In genomic region chr1:26034504-26035202, GRCh38 we compare ENCODE assay signal across 8 cellular contexts. TPM values are rescaled to one million over a fixed set of nuclear protein-coding genes. Genes with fewer than 3 reads are reported as not detected.
DNase-seq lines count a peak whose midpoint lies in the region; ATAC-seq and TF ChIP-seq lines count a peak whose summit lies in the region.

No MANE protein-coding gene starts in this region.

- peak overlapping the region; percentile 94 for H3K4me3 Mint-ChIP-seq in mesothelial cell of epicardium

- intact Hi-C loops in body of pancreas (cut with DNase I) = no loop called here

- H3K27ac ChIP-seq in ACC112 (ENCODE audit: low read depth, low read length) (no peak overlapping the region), HUES48 (ENCODE audit: low read depth, low read length) (no peak overlapping the region), body of pancreas (peak overlapping the region; percentile 93 to 99 (median 96))

- H3K4me1 Mint-ChIP-seq in mesothelial cell of epicardium = peaks cover 18% of the 10 kb centered on the region

- WGBS in body of pancreas, 2 donors = 11 to 21% methylated on average over 11 to 15 of the region's 15 CpGs

- H3K9me3 Mint-ChIP-seq in mesothelial cell of epicardium = no peaks in the 10 kb centered on the region

- H3K4me3 ChIP-seq in ACC112 (ENCODE audit: low read depth, low read length) (peak overlapping the region; percentile 81), HUES48 (ENCODE audit: low read depth, low read length) (peak overlapping the region; percentile 77), body of pancreas (peak overlapping the region; percentile 19 to 25)

- no peak for TF ChIP-seq CTCF in body of pancreas (IDR thresholded peaks at IDR 0.05)
- no peak for TF ChIP-seq CTCF in mesothelial cell of epicardium (IDR thresholded peaks at IDR 0.05; ENCODE audit: unreplicated experiment)

- H3K36me3 ChIP-seq in ACC112 (ENCODE audit: insufficient read depth, low read length) (no peaks in the 10 kb centered on the region), HUES48 (ENCODE audit: control insufficient read depth, insufficient read depth, low read length) (no peaks in the 10 kb centered on the region), body of pancreas (replicated peaks in 1 of 2; ENCODE audit: insufficient read depth in 1 of 2, low read depth in 2 of 2) (no peaks in the 10 kb centered on the region)

- peak overlapping the region; percentile 50 for H3K27ac Mint-ChIP-seq in mesothelial cell of epicardium

- ATAC-seq in body of pancreas = no peak
- ATAC-seq in GM18867 (IDR thresholded peaks at IDR 0.05; ENCODE audit: unreplicated experiment) = no peak
- no peak for ATAC-seq in HG03139 (IDR thresholded peaks at IDR 0.05; ENCODE audit: unreplicated experiment)

- H3K27me3 Mint-ChIP-seq in mesothelial cell of epicardium (ENCODE audit: low read depth) = peaks cover 2% of the 10 kb centered on the region

- no peaks in the 10 kb centered on the region for H3K79me2 ChIP-seq in ACC112 (ENCODE audit: control insufficient read depth, insufficient read depth, low read length, unreplicated experiment)

- peak overlapping the region; percentile 97 for H2AFZ ChIP-seq in ACC112 (ENCODE audit: low read length, unreplicated experiment)

- DNase-seq in body of pancreas (peak in 1 of 4 donors; percentile 22), mesothelial cell of epicardium (ENCODE audit: low spot score in 2 of 2, unreplicated experiment in 2 of 2) (no peak), NCI-H2107 (lab: John Stamatoyannopoulos, UW) (no peak), NCI-H510A (lab: John Stamatoyannopoulos, UW) (no peak)

- H3K9me3 ChIP-seq in HUES48 (ENCODE audit: control insufficient read depth, insufficient read depth, low read length) (no peaks in the 10 kb centered on the region), body of pancreas (no peaks in the 10 kb centered on the region)

- TF ChIP-seq POLR2A in body of pancreas (IDR thresholded peaks at IDR 0.05) = no peak

- no peak overlapping the region for H3K9ac ChIP-seq in HUES48 (ENCODE audit: low read depth, low read length)

- H3K36me3 Mint-ChIP-seq in mesothelial cell of epicardium = no peaks in the 10 kb centered on the region

- H3K27me3 ChIP-seq in ACC112 (ENCODE audit: insufficient read depth, low read length) (no peaks in the 10 kb centered on the region), HUES48 (ENCODE audit: control insufficient read depth, insufficient read depth, low read length) (peaks cover 38% of the 10 kb centered on the region), body of pancreas (no peaks in the 10 kb centered on the region)

- H3K4me1 ChIP-seq in ACC112 (ENCODE audit: control insufficient read depth, insufficient read depth, low read length, unreplicated experiment) (peaks cover 9% of the 10 kb centered on the region), HUES48 (ENCODE audit: control insufficient read depth, insufficient read depth, low read length) (peaks cover 9% of the 10 kb centered on the region), body of pancreas (peaks cover 55% of the 10 kb centered on the region)

RNA-seq across cellular contexts. Expression of gene SLC30A2, which starts 11.3 kb away (rescaled TPM):
- total RNA-seq in body of pancreas = 10 to 100 TPM; 44.5 to 64.6 TPM
- total RNA-seq in mesothelial cell of epicardium = 9.2 to 10.7 TPM (median 10.3 TPM) in 3 replicates

RNA-seq across cellular contexts. Expression of gene EXTL1, which starts 13.1 kb away (rescaled TPM):
- not detected for total RNA-seq in body of pancreas
- 6.9 to 8.2 TPM (median 7.1 TPM) in 3 replicates for total RNA-seq in mesothelial cell of epicardium

RNA-seq across cellular contexts. Expression of gene TRIM63, which starts 32.8 kb away (rescaled TPM):
- total RNA-seq in body of pancreas = not detected
- total RNA-seq in mesothelial cell of epicardium = 1.4 to 1.9 TPM (median 1.7 TPM) in 3 replicates

RNA-seq across cellular contexts. Expression of gene PAFAH2, which starts 36.8 kb away (rescaled TPM):
- 10 to 100 TPM; 14.8 to 46.4 TPM for total RNA-seq in body of pancreas
- 8.7 to 9.9 TPM (median 9.1 TPM) in 3 replicates for total RNA-seq in mesothelial cell of epicardium

Comparison
In these comparisons a context has a peak if more than half of its experiments do, and no peak if none do; other contexts are left out.
1. H3K27ac ChIP-seq: peak in body of pancreas (4 of 4); none in ACC112 (single experiment) and HUES48 (single experiment).
2. H3K4me3 ChIP-seq: peak in every context shown above with its lines; median percentile 81 in ACC112; 77 in HUES48; 22 in body of pancreas.